In genomic region chr10:59906417-59907202, GRCh38 we compare ENCODE assay signal across 8 cellular contexts. TPM values are rescaled to one million over a fixed set of nuclear protein-coding genes. Genes with fewer than 3 reads are reported as not detected.
A peak's percentile ranks its signal among the peaks of the same experiment; 100 is the strongest.
DNase-seq lines count a peak whose midpoint lies in the region; ATAC-seq and TF ChIP-seq lines count a peak whose summit lies in the region.

CCDC6 (minus strand) TSS chr10:59906556; CDS start chr10:59906424, 132 bp downstream.

- H3K36me3 Mint-ChIP-seq in dendritic cell treated with granulocyte-macrophage colony-stimulating factor and Interleukin-4, amounts not matched to agents 40 ng/mL and 50 ng/mL, for 4 days (ENCODE audit: low read depth): peaks cover 29% of the 10 kb centered on the region

- TF ChIP-seq POLR2A in right lobe of liver (IDR thresholded peaks at IDR 0.05): peak; percentile 96

- H3K9me3 ChIP-seq in right lobe of liver: no peaks in the 10 kb centered on the region

- H3K27ac ChIP-seq in right lobe of liver: peak within 1 kb of the TSS; percentile 83 to 97 (median 89)

- H3K9me3 Mint-ChIP-seq in dendritic cell treated with granulocyte-macrophage colony-stimulating factor and Interleukin-4, amounts not matched to agents 40 ng/mL and 50 ng/mL, for 4 days: no peaks in the 10 kb centered on the region

- intact Hi-C loops in dendritic cell treated with granulocyte-macrophage colony-stimulating factor and Interleukin-4, amounts not matched to agents 40 ng/mL and 50 ng/mL, for 4 days (cut with micrococcal nuclease): loop anchor here (2.0 to 5.0 kb wide), 2 partner anchors 14 to 34 kb away; no protein-coding TSS in a partner anchor
- intact Hi-C loops in right lobe of liver (cut with DNase I): no loop called here

- peak within 1 kb of the TSS; percentile 87 to 95 (median 88) for H3K4me3 ChIP-seq in right lobe of liver

- TF ChIP-seq CTCF in right lobe of liver (IDR thresholded peaks at IDR 0.05): peak; percentile 72 to 77 (median 76)

- peak; percentile 96 for DNase-seq in CD1c-positive myeloid dendritic cell (ENCODE audit: extremely low spot score)
- peak; percentile 92 for DNase-seq in NCI-H748 (lab: John Stamatoyannopoulos, UW; ENCODE audit: unreplicated experiment)
- peak; percentile 84 to 90 for DNase-seq in activated CD4-positive, alpha-beta T cell treated with anti-CD3 and anti-CD28 coated beads, Interleukin-2, amount 50 U/mL, for 24 hours (ENCODE audit: low read depth in 1 of 2, low spot score in 1 of 2)
- DNase-seq in right lobe of liver: peak; percentile 95
- peak; percentile 90 to 91 for DNase-seq in stimulated activated CD4-positive, alpha-beta T cell treated with anti-CD3 and anti-CD28 coated beads, Interleukin-4, amount 100 ng/mL, for 4 hours

- no peaks in the 10 kb centered on the region for H3K36me3 ChIP-seq in right lobe of liver

- peak; percentile 72 for ATAC-seq in GM19372 (IDR thresholded peaks at IDR 0.05; ENCODE audit: low read depth, unreplicated experiment)
- ATAC-seq in HG03558 (IDR thresholded peaks at IDR 0.05; ENCODE audit: extremely low read depth, unreplicated experiment): peak; percentile 65
- ATAC-seq in right lobe of liver: peak; percentile 90 to 96 (median 94)

- H3K4me3 Mint-ChIP-seq in dendritic cell treated with granulocyte-macrophage colony-stimulating factor and Interleukin-4, amounts not matched to agents 40 ng/mL and 50 ng/mL, for 4 days: peak within 1 kb of the TSS; percentile 99

- H3K27me3 ChIP-seq in right lobe of liver: no peaks in the 10 kb centered on the region

- H3K4me1 Mint-ChIP-seq in dendritic cell treated with granulocyte-macrophage colony-stimulating factor and Interleukin-4, amounts not matched to agents 40 ng/mL and 50 ng/mL, for 4 days (ENCODE audit: low read depth): peaks cover 51% of the 10 kb centered on the region

- peak within 1 kb of the TSS; percentile 87 for H3K27ac Mint-ChIP-seq in dendritic cell treated with granulocyte-macrophage colony-stimulating factor and Interleukin-4, amounts not matched to agents 40 ng/mL and 50 ng/mL, for 4 days

- H3K27me3 Mint-ChIP-seq in dendritic cell treated with granulocyte-macrophage colony-stimulating factor and Interleukin-4, amounts not matched to agents 40 ng/mL and 50 ng/mL, for 4 days: no peaks in the 10 kb centered on the region

- WGBS in right lobe of liver (ENCODE audit: insufficient coverage, low coverage, low lambda C conversion rate, missing lambda C conversion rate): 0% methylated on average over 29 of the region's 64 CpGs

- H3K4me1 ChIP-seq in right lobe of liver: peaks cover 0 to 16% (median 7%) of the 10 kb centered on the region in 4 donors

RNA-seq across cellular contexts. Expression of gene CCDC6, which starts in this region (rescaled TPM):
- total RNA-seq in right lobe of liver: 10 to 100 TPM in 5 of 6 experiments, 1 to 10 TPM in 1; 9.2 to 20.4 (median 14.8) TPM

Comparison
In these comparisons a context has a peak if more than half of its experiments do, and no peak if none do; other contexts are left out.
1. Peak in every context shown above with its lines: DNase-seq, ATAC-seq, H3K4me3 ChIP-seq and H3K27ac ChIP-seq.